In the genomic region with DNA sequence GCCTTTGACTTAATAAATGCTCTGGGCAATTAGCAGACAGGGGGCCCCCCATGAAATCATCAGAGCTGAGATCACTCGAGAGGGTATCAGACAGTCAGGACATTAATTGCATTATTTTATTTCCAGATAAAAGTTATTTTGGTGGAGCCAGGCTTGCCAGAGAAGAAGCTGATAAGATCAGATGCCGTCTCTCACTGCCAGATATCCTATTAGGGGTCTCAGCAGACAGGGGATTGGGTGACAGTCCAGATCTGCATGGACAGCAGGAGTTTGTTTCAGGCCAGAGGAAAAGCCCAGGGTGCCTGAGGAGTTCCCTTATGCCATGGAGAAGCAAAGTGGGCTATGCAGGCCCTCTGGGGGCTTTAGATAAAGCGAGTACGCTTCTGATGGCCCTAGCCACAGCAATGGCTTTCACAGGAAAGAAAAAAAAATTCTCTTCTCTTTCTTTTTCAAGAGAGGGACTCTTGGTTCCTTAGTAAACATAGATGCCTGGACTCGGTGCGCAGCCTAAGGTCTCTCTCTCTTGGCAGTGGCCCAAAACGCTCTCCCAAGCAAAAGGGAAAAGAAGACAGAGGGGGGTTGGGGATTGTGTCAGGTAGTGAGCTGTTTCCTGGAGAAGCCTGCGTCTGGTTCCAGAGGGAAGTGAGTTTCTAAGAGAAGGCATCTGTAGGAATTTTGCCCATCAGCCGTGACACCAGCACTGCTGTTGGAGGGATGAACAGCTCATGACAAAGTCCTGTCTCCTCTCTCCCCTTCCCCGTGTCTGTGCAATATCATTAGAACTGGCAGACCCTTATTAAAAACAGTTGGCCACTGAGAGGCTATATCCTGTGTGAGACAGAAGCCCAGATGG, we compare ENCODE assay signal across 17 cellular contexts.
DNase-seq lines count a peak whose midpoint lies in the region; ATAC-seq, FAIRE-seq and TF ChIP-seq lines count a peak whose summit lies in the region.
"Had no signal": no experiment of that assay in that cellular context is flagged by ENCODE, and none has a peak within 500 bp of the region (broad histone marks: within the 10 kb centered on the region; RNA-seq: fewer than 3 reads in every experiment).

No MANE protein-coding gene starts in this region.

- H3K9me3 ChIP-seq in breast epithelium (no peaks in the 10 kb centered on the region), lower lobe of right lung (no peaks in the 10 kb centered on the region), upper lobe of left lung (no peaks in the 10 kb centered on the region)

- POLR2A ChIA-PET in MCF 10A (lab: Yijun Ruan, JAX) = no interaction called here

- TF ChIP-seq POLR2A in breast epithelium (IDR thresholded peaks at IDR 0.05) = no peak
- TF ChIP-seq POLR2A in upper lobe of left lung (IDR thresholded peaks at IDR 0.05) = no peak

- CTCF ChIA-PET in MCF 10A (lab: Yijun Ruan, JAX) = no interaction called here

- H3K27me3 Mint-ChIP-seq in MCF 10A (ENCODE audit: insufficient read depth, unreplicated experiment) = peaks cover 13% of the 10 kb centered on the region

- ATAC-seq in lower lobe of right lung (no peak), upper lobe of left lung (ENCODE audit: low FRiP score in 2 of 2) (no peak), GM21360 (IDR thresholded peaks at IDR 0.05; ENCODE audit: unreplicated experiment) (no peak)
- ATAC-seq: activated CD8-positive, alpha-beta T cell treated with anti-CD3 and anti-CD28 coated beads for 36 hours had no signal

- no peak overlapping the region for H3K27ac Mint-ChIP-seq in MCF 10A (ENCODE audit: low read depth, unreplicated experiment)
- H3K27ac Mint-ChIP-seq: activated CD8-positive, alpha-beta T cell treated with anti-CD3 and anti-CD28 coated beads for 36 hours; activated naive CD4-positive, alpha-beta T cell treated with anti-CD3 and anti-CD28 coated beads for 36 hours; nephron progenitor cell had no signal

- H3K36me3 Mint-ChIP-seq in MCF 10A (ENCODE audit: insufficient read depth, unreplicated experiment) = no peaks in the 10 kb centered on the region

- no TSS peak for BruUV-seq in MCF 10A (replicated peaks; lab: Mats Ljungman, UMichigan)

- peaks cover 17% of the 10 kb centered on the region for H3K4me1 Mint-ChIP-seq in MCF 10A (ENCODE audit: insufficient read depth, unreplicated experiment)

- TF ChIP-seq CTCF in MCF 10A (IDR thresholded peaks at IDR 0.05; ENCODE audit: unreplicated experiment) (no peak), breast epithelium (IDR thresholded peaks at IDR 0.05) (no peak), choroid plexus epithelial cell (conservative IDR thresholded peaks at IDR 0.05; ENCODE audit: low read depth, low read length) (no peak), lower lobe of right lung (IDR thresholded peaks at IDR 0.05) (no peak), upper lobe of left lung (IDR thresholded peaks at IDR 0.05) (no peak)

- H3K27ac ChIP-seq in breast epithelium (no peak overlapping the region), lower lobe of right lung (peak overlapping the region; percentile 81), upper lobe of left lung (peak overlapping the region; percentile 78 to 90 (median 86))

- peak overlapping the region; percentile 61 for H3K4me3 Mint-ChIP-seq in MCF 10A (ENCODE audit: unreplicated experiment)
- H3K4me3 Mint-ChIP-seq: activated CD8-positive, alpha-beta T cell treated with anti-CD3 and anti-CD28 coated beads for 36 hours; activated naive CD4-positive, alpha-beta T cell treated with anti-CD3 and anti-CD28 coated beads for 36 hours had no signal

- H3K9me3 Mint-ChIP-seq in MCF 10A (ENCODE audit: unreplicated experiment) = no peaks in the 10 kb centered on the region
- H3K9me3 Mint-ChIP-seq: activated CD8-positive, alpha-beta T cell treated with anti-CD3 and anti-CD28 coated beads for 36 hours; activated naive CD4-positive, alpha-beta T cell treated with anti-CD3 and anti-CD28 coated beads for 36 hours; nephron progenitor cell had no signal

- no peak for FAIRE-seq in HTR-8/SVneo (lab: Jason Lieb, UNC)
- FAIRE-seq: A204.1, TTC549 had no signal

- TF ChIP-seq EP300 in upper lobe of left lung (IDR thresholded peaks at IDR 0.05) = no peak

- 15 to 18% methylated on average over 9 to 10 of the region's 10 CpGs for WGBS in upper lobe of left lung, 2 donors

- H3K27me3 ChIP-seq in breast epithelium = peaks cover 0 to 77% of the 10 kb centered on the region in 2 donors
- peaks cover 19% of the 10 kb centered on the region for H3K27me3 ChIP-seq in lower lobe of right lung (ENCODE audit: low read depth)
- H3K27me3 ChIP-seq in upper lobe of left lung = no peaks in the 10 kb centered on the region

- H3K4me1 ChIP-seq in breast epithelium = no peaks in the 10 kb centered on the region
- peaks cover 15% of the 10 kb centered on the region for H3K4me1 ChIP-seq in lower lobe of right lung
- peaks cover 0 to 26% (median 12%) of the 10 kb centered on the region in 4 donors for H3K4me1 ChIP-seq in upper lobe of left lung

- intact Hi-C loops in MCF 10A (cut with micrococcal nuclease) = no loop called here
- intact Hi-C loops in breast epithelium (cut with DNase I; ENCODE audit: low total_unique reads) = loop anchor here (5.0 kb wide), 1 partner anchor 178 kb away; no protein-coding TSS in a partner anchor
- intact Hi-C loops in lower lobe of right lung (cut with DNase I) = no loop called here

- H3K36me3 ChIP-seq in breast epithelium = no peaks in the 10 kb centered on the region
- no peaks in the 10 kb centered on the region for H3K36me3 ChIP-seq in lower lobe of right lung
- no peaks in the 10 kb centered on the region for H3K36me3 ChIP-seq in upper lobe of left lung

- H3K4me3 ChIP-seq in breast epithelium (no peak overlapping the region), choroid plexus epithelial cell (ENCODE audit: low read depth, low read length) (peak overlapping the region; percentile 45), lower lobe of right lung (peak overlapping the region; percentile 24), upper lobe of left lung (peak overlapping the region in 1 of 4 donors; percentile 1)
- H3K4me3 ChIP-seq: skin epidermis had no signal

- DNase-seq in MCF 10A (ENCODE audit: unreplicated experiment) (peak; percentile 70), breast epithelium (ENCODE audit: low spot score in 2 of 2) (no peak), choroid plexus epithelial cell (ENCODE audit: low read depth) (peak; percentile 23), lower lobe of right lung (no peak), upper lobe of left lung (no peak), HTR-8/SVneo (ENCODE audit: insufficient read length, low spot score) (no peak)
- DNase-seq in activated CD4-positive, alpha-beta T cell treated with anti-CD3 and anti-CD28 coated beads, Interleukin-2, amount 50 U/mL, for 4 hours = no peak
- DNase-seq: activated CD8-positive, alpha-beta T cell treated with anti-CD3 and anti-CD28 coated beads for 36 hours; activated naive CD4-positive, alpha-beta T cell treated with anti-CD3 and anti-CD28 coated beads for 36 hours; foreskin melanocyte; NCI-H1092; NCI-H446 treated with DMSO at 0.1 percent for 48 hours; nephron progenitor cell had no signal

Comparison
In these comparisons a context has a peak if more than half of its experiments do, and no peak if none do; other contexts are left out.
1. DNase-seq: peak in MCF 10A (single experiment) and choroid plexus epithelial cell (single experiment); none in breast epithelium (0 of 2), lower lobe of right lung (single experiment), upper lobe of left lung (0 of 2), activated CD4-positive, alpha-beta T cell treated with anti-CD3 and anti-CD28 coated beads, Interleukin-2, amount 50 U/mL, for 4 hours (0 of 2) and HTR-8/SVneo (single experiment).
2. H3K27ac ChIP-seq: peak in lower lobe of right lung (single experiment) and upper lobe of left lung (4 of 4); none in breast epithelium (0 of 2).
3. H3K4me3 ChIP-seq: peak in choroid plexus epithelial cell (single experiment) and lower lobe of right lung (single experiment); none in breast epithelium (0 of 3).